30 cellular contexts compared by ENCODE assay signal in the genomic region with DNA sequence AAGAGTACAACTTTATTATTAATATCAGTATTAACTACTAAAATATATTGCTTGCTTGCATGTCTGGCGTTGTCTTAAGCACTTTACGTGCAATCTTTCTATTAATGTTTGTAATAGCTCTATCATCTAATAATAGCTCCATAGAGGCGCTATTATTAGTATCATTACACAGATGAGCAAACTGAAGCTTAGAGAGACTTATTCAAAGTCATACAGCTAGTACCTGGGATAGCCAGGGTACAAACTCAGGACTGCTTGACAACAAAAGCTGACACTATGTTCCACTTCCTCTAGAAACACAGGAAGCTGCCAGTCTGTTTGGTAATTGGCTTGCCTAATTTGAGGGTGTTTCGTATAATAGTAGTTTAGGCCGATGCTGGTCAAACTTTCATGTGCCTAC.
"Had no signal": no experiment of that assay in that cellular context is flagged by ENCODE, and none has a peak within 500 bp of the region (broad histone marks: within the 10 kb centered on the region; RNA-seq: fewer than 3 reads in every experiment).

No MANE protein-coding gene starts in this region.

- H3K27ac ChIP-seq: KMS-11 had no signal

- DNase-seq: Karpas-422, Kasumi-1, KG1, MG63, MM.1S, MV-4-11, NCI-H1048, NCI-H1092, NCI-H1105, NCI-H1105 treated with DMSO at 0.1 percent for 48 hours, NCI-H1417 treated with DMSO at 0.1 percent for 48 hours, NCI-H1436, NCI-H1436 treated with DMSO at 0.1 percent for 48 hours, NCI-H146, NCI-H1694, NCI-H1694 treated with DMSO at 0.1 percent for 48 hours, NCI-H187, NCI-H187 treated with DMSO at 0.1 percent for 48 hours, NCI-H1930, NCI-H2029, NCI-H2029 treated with DMSO at 0.1 percent for 48 hours, NCI-H2107, NCI-H2171, NCI-H2171 treated with DMSO at 0.1 percent for 48 hours, NCI-H2227 treated with DMSO at 0.1 percent for 48 hours, NCI-H226, NCI-H345, NCI-H510A, NCI-H510A treated with DMSO at 0.1 percent for 48 hours had no signal
